In the genomic region with DNA sequence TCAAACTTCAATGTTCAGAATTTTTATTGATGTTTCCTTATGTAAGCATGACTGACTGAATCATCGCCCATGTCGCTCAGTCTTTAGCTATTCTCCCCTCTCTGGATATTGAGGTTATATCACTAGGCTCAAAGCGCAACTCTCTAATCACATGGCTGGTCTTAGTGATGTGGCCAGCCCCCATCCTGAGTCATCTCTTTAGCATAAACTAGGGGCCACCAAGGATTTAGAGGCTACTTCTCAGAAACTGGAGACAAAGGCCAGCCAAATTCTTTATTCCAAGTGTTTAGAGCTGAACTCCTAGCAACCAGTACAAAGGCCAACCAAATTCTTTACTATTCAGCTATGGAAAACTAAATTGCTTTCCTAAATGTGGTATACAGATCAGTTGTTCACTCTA, we compare ENCODE assay signal across 1 cellular context.
TF ChIP-seq lines count a peak whose summit lies in the region.

No MANE protein-coding gene starts in this region.

TF ChIP-seq in HepG2, 621 proteins besides CTCF, POLR2A, EP300 and RAD21:
- no peak for TF ChIP-seq ZNF564 (CRISPR knock-in tag; IDR thresholded peaks at IDR 0.05)
- TF ChIP-seq, protein P1, sequence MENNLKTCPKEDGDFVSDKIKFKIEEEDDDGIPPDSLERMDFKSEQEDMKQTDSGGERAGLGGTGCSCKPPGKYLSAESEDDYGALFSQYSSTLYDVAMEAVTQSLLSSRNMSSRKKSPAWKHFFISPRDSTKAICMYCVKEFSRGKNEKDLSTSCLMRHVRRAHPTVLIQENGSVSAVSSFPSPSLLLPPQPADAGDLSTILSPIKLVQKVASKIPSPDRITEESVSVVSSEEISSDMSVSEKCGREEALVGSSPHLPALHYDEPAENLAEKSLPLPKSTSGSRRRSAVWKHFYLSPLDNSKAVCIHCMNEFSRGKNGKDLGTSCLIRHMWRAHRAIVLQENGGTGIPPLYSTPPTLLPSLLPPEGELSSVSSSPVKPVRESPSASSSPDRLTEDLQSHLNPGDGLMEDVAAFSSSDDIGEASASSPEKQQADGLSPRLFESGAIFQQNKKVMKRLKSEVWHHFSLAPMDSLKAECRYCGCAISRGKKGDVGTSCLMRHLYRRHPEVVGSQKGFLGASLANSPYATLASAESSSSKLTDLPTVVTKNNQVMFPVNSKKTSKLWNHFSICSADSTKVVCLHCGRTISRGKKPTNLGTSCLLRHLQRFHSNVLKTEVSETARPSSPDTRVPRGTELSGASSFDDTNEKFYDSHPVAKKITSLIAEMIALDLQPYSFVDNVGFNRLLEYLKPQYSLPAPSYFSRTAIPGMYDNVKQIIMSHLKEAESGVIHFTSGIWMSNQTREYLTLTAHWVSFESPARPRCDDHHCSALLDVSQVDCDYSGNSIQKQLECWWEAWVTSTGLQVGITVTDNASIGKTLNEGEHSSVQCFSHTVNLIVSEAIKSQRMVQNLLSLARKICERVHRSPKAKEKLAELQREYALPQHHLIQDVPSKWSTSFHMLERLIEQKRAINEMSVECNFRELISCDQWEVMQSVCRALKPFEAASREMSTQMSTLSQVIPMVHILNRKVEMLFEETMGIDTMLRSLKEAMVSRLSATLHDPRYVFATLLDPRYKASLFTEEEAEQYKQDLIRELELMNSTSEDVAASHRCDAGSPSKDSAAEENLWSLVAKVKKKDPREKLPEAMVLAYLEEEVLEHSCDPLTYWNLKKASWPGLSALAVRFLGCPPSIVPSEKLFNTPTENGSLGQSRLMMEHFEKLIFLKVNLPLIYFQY (CRISPR knock-in tag; IDR thresholded peaks at IDR 0.05; ENCODE audit: borderline replicate concordance) = no peak
- TF ChIP-seq, protein P2, sequence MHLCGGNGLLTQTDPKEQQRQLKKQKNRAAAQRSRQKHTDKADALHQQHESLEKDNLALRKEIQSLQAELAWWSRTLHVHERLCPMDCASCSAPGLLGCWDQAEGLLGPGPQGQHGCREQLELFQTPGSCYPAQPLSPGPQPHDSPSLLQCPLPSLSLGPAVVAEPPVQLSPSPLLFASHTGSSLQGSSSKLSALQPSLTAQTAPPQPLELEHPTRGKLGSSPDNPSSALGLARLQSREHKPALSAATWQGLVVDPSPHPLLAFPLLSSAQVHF (CRISPR knock-in tag; IDR thresholded peaks at IDR 0.05) = no peak
- TF ChIP-seq ATAD3A (CRISPR knock-in tag; IDR thresholded peaks at IDR 0.05) = no peak
- no peak for TF ChIP-seq NFKBIZ (CRISPR knock-in tag; IDR thresholded peaks at IDR 0.05)
- TF ChIP-seq ZFP36 (IDR thresholded peaks at IDR 0.05; ENCODE audit: borderline replicate concordance, low read depth, low read length, partially characterized antibody) = no peak
- TF ChIP-seq, protein P3, sequence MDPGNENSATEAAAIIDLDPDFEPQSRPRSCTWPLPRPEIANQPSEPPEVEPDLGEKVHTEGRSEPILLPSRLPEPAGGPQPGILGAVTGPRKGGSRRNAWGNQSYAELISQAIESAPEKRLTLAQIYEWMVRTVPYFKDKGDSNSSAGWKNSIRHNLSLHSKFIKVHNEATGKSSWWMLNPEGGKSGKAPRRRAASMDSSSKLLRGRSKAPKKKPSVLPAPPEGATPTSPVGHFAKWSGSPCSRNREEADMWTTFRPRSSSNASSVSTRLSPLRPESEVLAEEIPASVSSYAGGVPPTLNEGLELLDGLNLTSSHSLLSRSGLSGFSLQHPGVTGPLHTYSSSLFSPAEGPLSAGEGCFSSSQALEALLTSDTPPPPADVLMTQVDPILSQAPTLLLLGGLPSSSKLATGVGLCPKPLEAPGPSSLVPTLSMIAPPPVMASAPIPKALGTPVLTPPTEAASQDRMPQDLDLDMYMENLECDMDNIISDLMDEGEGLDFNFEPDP (CRISPR knock-in tag; conservative IDR thresholded peaks at IDR 0.05) = no peak
- no peak for TF ChIP-seq SNAI1 (CRISPR knock-in tag; IDR thresholded peaks at IDR 0.05; ENCODE audit: borderline replicate concordance)
- TF ChIP-seq RFXAP (CRISPR knock-in tag; IDR thresholded peaks at IDR 0.05; ENCODE audit: borderline replicate concordance) = no peak
- TF ChIP-seq ZKSCAN8 (CRISPR knock-in tag; IDR thresholded peaks at IDR 0.05; ENCODE audit: borderline replicate concordance) = no peak
- no peak for TF ChIP-seq ELF1 (CRISPR knock-in tag; IDR thresholded peaks at IDR 0.05)
